8 cellular contexts compared by ENCODE assay signal in the genomic region with DNA sequence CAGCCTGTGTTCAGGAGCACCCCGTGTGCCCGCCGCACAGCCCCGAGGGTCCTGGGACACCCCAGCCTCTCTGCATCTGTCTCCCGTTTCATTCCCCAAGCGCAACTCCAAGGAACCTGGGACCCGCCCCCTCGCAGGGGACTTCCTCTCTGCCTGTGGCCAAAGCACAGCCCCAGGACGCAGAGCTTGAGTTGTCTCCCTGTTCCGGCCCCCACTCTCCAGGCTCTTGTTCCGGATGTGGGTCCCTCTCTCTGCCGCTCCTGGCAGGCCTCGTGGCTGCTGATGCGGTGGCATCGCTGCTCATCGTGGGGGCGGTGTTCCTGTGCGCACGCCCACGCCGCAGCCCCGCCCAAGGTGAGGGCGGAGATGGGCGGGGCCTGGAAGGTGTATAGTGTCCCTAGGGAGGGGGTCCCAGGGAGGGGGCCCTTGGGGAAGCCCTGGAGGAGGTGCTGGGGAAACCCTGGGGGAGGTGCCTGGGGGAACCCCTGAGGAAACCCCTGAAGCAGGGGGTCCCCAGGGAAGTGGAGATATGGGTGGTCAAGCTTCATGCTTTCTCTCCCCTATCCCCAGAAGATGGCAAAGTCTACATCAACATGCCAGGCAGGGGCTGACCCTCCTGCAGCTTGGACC. TPM values are rescaled to one million over a fixed set of nuclear protein-coding genes. Genes with fewer than 3 reads are reported as not detected.
DNase-seq lines count a peak whose midpoint lies in the region; ATAC-seq, FAIRE-seq and TF ChIP-seq lines count a peak whose summit lies in the region.

No MANE protein-coding gene starts in this region.

- POLR2A ChIA-PET in activated CD4-positive, alpha-beta memory T cell treated with anti-CD3 and anti-CD28 coated beads, Interleukin-2, amount 10 ng/mL, durations not matched to agents 7 days and 5 days (lab: Charles Lee), result interaction anchor here (0.7 to 2.5 kb wide), 7 partner anchors 22 to 236 kb away, joined by 3 to 43 read pairs (median 4); a partner anchor contains a TSS

- peak; percentile 68 for DNase-seq in GM12891 (ENCODE audit: insufficient read length, low spot score)
- peak; percentile 82 for DNase-seq in NCI-H69 (lab: John Stamatoyannopoulos, UW)
- DNase-seq in activated CD4-positive, alpha-beta memory T cell treated with anti-CD3 and anti-CD28 coated beads, Interleukin-2, amount 10 ng/mL, durations not matched to agents 7 days and 5 days, result peak; percentile 95
- DNase-seq in ecto neural progenitor cell (ENCODE audit: low spot score), result peak; percentile 71
- peak; percentile 79 for DNase-seq in medulla oblongata (ENCODE audit: extremely low spot score)
- peak; percentile 78 for DNase-seq in stimulated activated CD8-positive, alpha-beta memory T cell treated with anti-CD3 and anti-CD28 coated beads, Interleukin-15, amount 100 ng/mL, for 1 hour (ENCODE audit: low read depth)
- no peak for DNase-seq in NCI-H187 (lab: John Stamatoyannopoulos, UW)

- H3K27ac Mint-ChIP-seq in activated CD4-positive, alpha-beta memory T cell treated with anti-CD3 and anti-CD28 coated beads, Interleukin-2, amount 10 ng/mL, durations not matched to agents 7 days and 5 days, result peak overlapping the region; percentile 95

- peak overlapping the region; percentile 81 for H3K4me3 Mint-ChIP-seq in activated CD4-positive, alpha-beta memory T cell treated with anti-CD3 and anti-CD28 coated beads, Interleukin-2, amount 10 ng/mL, durations not matched to agents 7 days and 5 days

- H3K4me1 Mint-ChIP-seq in activated CD4-positive, alpha-beta memory T cell treated with anti-CD3 and anti-CD28 coated beads, Interleukin-2, amount 10 ng/mL, durations not matched to agents 7 days and 5 days, result peaks cover 46% of the 10 kb centered on the region

- peak; percentile 93 for FAIRE-seq in GM12891 (lab: Jason Lieb, UNC)

- no peaks in the 10 kb centered on the region for H3K27me3 Mint-ChIP-seq in activated CD4-positive, alpha-beta memory T cell treated with anti-CD3 and anti-CD28 coated beads, Interleukin-2, amount 10 ng/mL, durations not matched to agents 7 days and 5 days

- ATAC-seq in HG02885 (IDR thresholded peaks at IDR 0.05; ENCODE audit: poor library complexity, unreplicated experiment), result peak; percentile 44

- TF ChIP-seq POLR2A in GM12891 (IDR thresholded peaks at IDR 0.05; ENCODE audit: low read depth, low read length), result 0 out of 2 replicates have a peak, but pooled peaks have one; percentile 46

- H3K9me3 Mint-ChIP-seq in activated CD4-positive, alpha-beta memory T cell treated with anti-CD3 and anti-CD28 coated beads, Interleukin-2, amount 10 ng/mL, durations not matched to agents 7 days and 5 days, result no peaks in the 10 kb centered on the region

- H3K36me3 Mint-ChIP-seq in activated CD4-positive, alpha-beta memory T cell treated with anti-CD3 and anti-CD28 coated beads, Interleukin-2, amount 10 ng/mL, durations not matched to agents 7 days and 5 days (ENCODE audit: low read depth), result peaks cover 21% of the 10 kb centered on the region

- CTCF ChIA-PET in activated CD4-positive, alpha-beta memory T cell treated with anti-CD3 and anti-CD28 coated beads, Interleukin-2, amount 10 ng/mL, durations not matched to agents 7 days and 5 days (lab: Charles Lee), result interaction anchor here (1.0 to 2.0 kb wide), 3 partner anchors 21 to 209 kb away, joined by 3 to 9 read pairs (median 5); no protein-coding TSS in a partner anchor

TF ChIP-seq in GM12891, 5 proteins besides CTCF, POLR2A, EP300 and RAD21:
- TF ChIP-seq POLR2AphosphoS5 (IDR thresholded peaks at IDR 0.05; ENCODE audit: low read depth, low read length) (peak; percentile 66), PAX5 (IDR thresholded peaks at IDR 0.05; ENCODE audit: insufficient read depth, low read length, severe bottlenecking) (no peak), SPI1 (IDR thresholded peaks at IDR 0.05; ENCODE audit: low read depth, low read length) (peak; percentile 80), TAF1 (IDR thresholded peaks at IDR 0.05; ENCODE audit: low read depth, low read length) (0 out of 2 replicates have a peak, but pooled peaks have one; percentile 40)

RNA-seq across cellular contexts. Expression of a gene that starts 1.3 kb away (rescaled TPM):
- 80.3 TPM for polyA plus RNA-seq in GM12891 (2012; ENCODE audit: low read depth, missing spikeins)
- 100 to 1,000 TPM; 204 to 218 TPM for total RNA-seq in activated CD4-positive, alpha-beta memory T cell treated with anti-CD3 and anti-CD28 coated beads, Interleukin-2, amount 10 ng/mL, durations not matched to agents 7 days and 5 days

RNA-seq across cellular contexts. Expression of a gene that starts 3.3 kb away (rescaled TPM):
- polyA plus RNA-seq in GM12891 (2012; ENCODE audit: low read depth, missing spikeins), result 26.0 TPM
- total RNA-seq in activated CD4-positive, alpha-beta memory T cell treated with anti-CD3 and anti-CD28 coated beads, Interleukin-2, amount 10 ng/mL, durations not matched to agents 7 days and 5 days, result 10 to 100 TPM; 36.3 to 40.3 TPM

RNA-seq across cellular contexts. Expression of a gene that starts 4.4 kb away (rescaled TPM):
- polyA plus RNA-seq in GM12891 (2012; ENCODE audit: low read depth, missing spikeins), result 2.0 TPM
- total RNA-seq in activated CD4-positive, alpha-beta memory T cell treated with anti-CD3 and anti-CD28 coated beads, Interleukin-2, amount 10 ng/mL, durations not matched to agents 7 days and 5 days, result 1 to 10 TPM in 1 of 2 experiments, under 1 TPM in 1; 0.58 to 1.1 TPM

RNA-seq across cellular contexts. Expression of a gene that starts 32.5 kb away (rescaled TPM):
- polyA plus RNA-seq in GM12891 (2012; ENCODE audit: low read depth, missing spikeins), result 1.1 TPM
- total RNA-seq in activated CD4-positive, alpha-beta memory T cell treated with anti-CD3 and anti-CD28 coated beads, Interleukin-2, amount 10 ng/mL, durations not matched to agents 7 days and 5 days, result 10 to 100 TPM; 13.5 to 17.0 TPM

RNA-seq across cellular contexts. Expression of a gene that starts 35.3 kb away (rescaled TPM):
- 1.1 TPM for polyA plus RNA-seq in GM12891 (2012; ENCODE audit: low read depth, missing spikeins)
- 1 to 10 TPM in 1 of 2 experiments, under 1 TPM in 1; 0.76 to 1.1 TPM for total RNA-seq in activated CD4-positive, alpha-beta memory T cell treated with anti-CD3 and anti-CD28 coated beads, Interleukin-2, amount 10 ng/mL, durations not matched to agents 7 days and 5 days

Comparison
In these comparisons a context has a peak if more than half of its experiments do, and no peak if none do; other contexts are left out.
1. DNase-seq: peak in GM12891 (single experiment), NCI-H69 (single experiment), activated CD4-positive, alpha-beta memory T cell treated with anti-CD3 and anti-CD28 coated beads, Interleukin-2, amount 10 ng/mL, durations not matched to agents 7 days and 5 days (single experiment), ecto neural progenitor cell (single experiment), medulla oblongata (single experiment) and stimulated activated CD8-positive, alpha-beta memory T cell treated with anti-CD3 and anti-CD28 coated beads, Interleukin-15, amount 100 ng/mL, for 1 hour (single experiment); none in NCI-H187 (0 of 2).